Comparison of ENCODE assay signal across 9 cellular contexts in genomic region chr2:177243476-177243875, GRCh38. TPM values are rescaled to one million over a fixed set of nuclear protein-coding genes. Genes with fewer than 3 reads are reported as not detected.
DNase-seq lines count a peak whose midpoint lies in the region; FAIRE-seq and TF ChIP-seq lines count a peak whose summit lies in the region.
"Had no signal": no experiment of that assay in that cellular context is flagged by ENCODE, and none has a peak within 500 bp of the region (broad histone marks: within the 10 kb centered on the region; RNA-seq: fewer than 3 reads in every experiment).

No MANE protein-coding gene starts in this region.

- H3K4me3 ChIP-seq in Caco-2 (ENCODE audit: low read depth, low read length) (no peak overlapping the region), SK-N-MC (peak overlapping the region; percentile 50), fibroblast of mammary gland (ENCODE audit: control insufficient read depth, low read depth, low read length) (no peak overlapping the region), skeletal muscle satellite cell (ENCODE audit: low read length) (no peak overlapping the region), WERI-Rb-1 (ENCODE audit: low read depth, low read length) (no peak overlapping the region)

- no peak for FAIRE-seq in GM12892 (lab: Jason Lieb, UNC)

- peaks cover 58% of the 10 kb centered on the region for H3K36me3 Mint-ChIP-seq in Caco-2 (ENCODE audit: insufficient read depth, unreplicated experiment)

- TF ChIP-seq CTCF in Caco-2 (IDR thresholded peaks at IDR 0.05; ENCODE audit: insufficient read depth in 1 of 2, low read depth in 1 of 2, low read length in 1 of 2, severe bottlenecking in 1 of 2, unreplicated experiment in 1 of 2) = no peak
- no peak for TF ChIP-seq CTCF in fibroblast of mammary gland (conservative IDR thresholded peaks at IDR 0.05; ENCODE audit: control insufficient read depth, insufficient read depth, low read depth, low read length)
- no peak for TF ChIP-seq CTCF in WERI-Rb-1 (IDR thresholded peaks at IDR 0.05; ENCODE audit: low read depth, low read length)

- POLR2A ChIA-PET in Caco-2 (lab: Charles Lee) = no interaction called here

- H3K4me2 ChIP-seq in skeletal muscle satellite cell (ENCODE audit: low read length) = peak overlapping the region; percentile 77

- no peaks in the 10 kb centered on the region for H3K27me3 Mint-ChIP-seq in Caco-2 (ENCODE audit: insufficient read depth, unreplicated experiment)

- no peaks in the 10 kb centered on the region for H3K27me3 ChIP-seq in Caco-2 (replicated peaks; ENCODE audit: control insufficient read depth, insufficient read depth, low read length)
- no peaks in the 10 kb centered on the region for H3K27me3 ChIP-seq in skeletal muscle satellite cell (ENCODE audit: control insufficient read depth, insufficient read depth, low read length)
- H3K27me3 ChIP-seq in WERI-Rb-1 (ENCODE audit: insufficient read depth, low read depth, severe bottlenecking) = no peaks in the 10 kb centered on the region

- H3K4me1 ChIP-seq in Caco-2 = peaks cover 39% of the 10 kb centered on the region
- H3K4me1 ChIP-seq in skeletal muscle satellite cell (ENCODE audit: control insufficient read depth, insufficient read depth, low read length) = peaks cover 75% of the 10 kb centered on the region

- H3K27ac ChIP-seq in SK-N-MC = peak overlapping the region; percentile 98
- no peak overlapping the region for H3K27ac ChIP-seq in WERI-Rb-1

- H3K27ac Mint-ChIP-seq in Caco-2 (ENCODE audit: unreplicated experiment) = peak overlapping the region; percentile 91

- no peak for TF ChIP-seq POLR2A in GM12892 (IDR thresholded peaks at IDR 0.05; ENCODE audit: low read depth, low read length)

- DNase-seq in Caco-2 (no peak), SK-N-MC (ENCODE audit: low read depth, low spot score) (no peak), fibroblast of mammary gland (ENCODE audit: low read depth) (peak; percentile 58), NCI-H774 (lab: John Stamatoyannopoulos, UW) (no peak), WERI-Rb-1 (no peak), GM12892 (ENCODE audit: insufficient read length) (no peak), ecto neural progenitor cell (ENCODE audit: low spot score) (no peak)
- DNase-seq: KBM-7 had no signal

- peaks cover 36% of the 10 kb centered on the region for H3K4me1 Mint-ChIP-seq in Caco-2 (ENCODE audit: low read depth, unreplicated experiment)

- peak overlapping the region; percentile 74 for H3K9ac ChIP-seq in SK-N-MC (ENCODE audit: insufficient read length)
- H3K9ac ChIP-seq in skeletal muscle satellite cell (ENCODE audit: low read depth, low read length) = peak overlapping the region; percentile 70

- intact Hi-C loops in Caco-2 (cut with micrococcal nuclease; ENCODE audit: unreplicated experiment) = no loop called here

- BruUV-seq in Caco-2 (replicated peaks; lab: Mats Ljungman, UMichigan) = no TSS peak

- no peaks in the 10 kb centered on the region for H3K36me3 ChIP-seq in Caco-2 (ENCODE audit: control insufficient read depth, insufficient read depth, low read length)
- H3K36me3 ChIP-seq in SK-N-MC (ENCODE audit: insufficient read depth, low read length) = peaks cover 8% of the 10 kb centered on the region
- H3K36me3 ChIP-seq in skeletal muscle satellite cell (ENCODE audit: insufficient read depth, low read length) = peaks cover 3% of the 10 kb centered on the region
- no peaks in the 10 kb centered on the region for H3K36me3 ChIP-seq in WERI-Rb-1

- no peaks in the 10 kb centered on the region for H3K9me3 ChIP-seq in Caco-2
- H3K9me3 ChIP-seq in SK-N-MC (ENCODE audit: low read depth, low read length) = no peaks in the 10 kb centered on the region
- no peaks in the 10 kb centered on the region for H3K9me3 ChIP-seq in skeletal muscle satellite cell (replicated peaks; ENCODE audit: low read length)
- H3K9me3 ChIP-seq in WERI-Rb-1 (ENCODE audit: severe bottlenecking) = no peaks in the 10 kb centered on the region

- no peaks in the 10 kb centered on the region for H3K9me3 Mint-ChIP-seq in Caco-2 (ENCODE audit: unreplicated experiment)

- peak overlapping the region; percentile 62 for H3K4me3 Mint-ChIP-seq in Caco-2 (ENCODE audit: unreplicated experiment)

- CTCF ChIA-PET in Caco-2 (lab: Charles Lee) = no interaction called here

RNA-seq across cellular contexts. Expression of gene NFE2L2, which starts 21.1 kb away (rescaled TPM):
- total RNA-seq in Caco-2 (2022) = 75.7 and 80.5 TPM in 2 replicates
- total RNA-seq in skeletal muscle satellite cell (2012; rRNA removed) = 40.4 and 47.1 TPM in 2 replicates
- 26.9 TPM for polyA plus RNA-seq in GM12892 (2012; ENCODE audit: missing spikeins)

RNA-seq across cellular contexts. Expression of gene HNRNPA3, which starts 30.9 kb away (rescaled TPM):
- 322 and 332 TPM in 2 replicates for total RNA-seq in Caco-2 (2022)
- total RNA-seq in skeletal muscle satellite cell (2012; rRNA removed) = 31.5 and 36.2 TPM in 2 replicates
- 303 TPM for polyA plus RNA-seq in GM12892 (2012; ENCODE audit: missing spikeins)
